25 cellular contexts compared by ENCODE assay signal in the genomic region with DNA sequence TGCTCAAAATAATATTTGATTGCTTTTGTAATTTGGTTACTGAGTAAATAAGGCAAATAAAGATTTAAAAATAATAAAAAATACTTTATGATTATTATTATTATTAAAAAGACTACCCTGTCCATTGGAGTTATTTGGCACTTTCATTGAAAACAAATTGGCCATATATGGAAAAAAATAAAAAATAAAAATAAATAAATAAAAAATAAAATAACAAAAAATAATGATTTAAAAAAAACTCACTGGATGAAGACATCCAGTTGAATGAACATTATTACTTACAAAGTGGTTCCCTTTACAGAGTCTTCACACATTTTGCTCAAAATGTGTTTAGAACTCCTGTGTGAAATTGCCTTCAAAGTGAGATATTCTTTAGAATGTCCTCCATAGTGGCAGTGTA.
"Had no signal": no experiment of that assay in that cellular context is flagged by ENCODE, and none has a peak within 500 bp of the region (broad histone marks: within the 10 kb centered on the region; RNA-seq: fewer than 3 reads in every experiment).

No MANE protein-coding gene starts in this region.

- H3K27ac ChIP-seq: left lung, lower lobe of right lung, ovary, right atrium auricular region, right lobe of liver, stomach, testis, thyroid gland, transverse colon, upper lobe of left lung, vagina had no signal

- H3K9me3 Mint-ChIP-seq: naive thymus-derived CD4-positive, alpha-beta T cell; natural killer cell treated with Interleukin-12 subunit alpha and Interleukin-12 subunit beta and Interleukin-15 and Interleukin-18, amount 100 ng/mL, for 72 hours; stimulated activated naive B cell treated with anti-CD40 and anti-IgM and Interleukin-4, amounts not matched to agents 10 μg/mL and 1 μg/mL and 100 μg/mL, for 72 hours had no signal

- FAIRE-seq: keratinocyte had no signal

- H3K36me3 Mint-ChIP-seq: naive thymus-derived CD4-positive, alpha-beta T cell; natural killer cell treated with Interleukin-12 subunit alpha and Interleukin-12 subunit beta and Interleukin-15 and Interleukin-18, amount 100 ng/mL, for 72 hours; stimulated activated naive B cell treated with anti-CD40 and anti-IgM and Interleukin-4, amounts not matched to agents 10 μg/mL and 1 μg/mL and 100 μg/mL, for 72 hours had no signal

- H3K4me1 Mint-ChIP-seq: naive thymus-derived CD4-positive, alpha-beta T cell; stimulated activated naive B cell treated with anti-CD40 and anti-IgM and Interleukin-4, amounts not matched to agents 10 μg/mL and 1 μg/mL and 100 μg/mL, for 72 hours had no signal

- H3K4me3 ChIP-seq: left lung, lower lobe of right lung, mucosa of descending colon, ovary, right atrium auricular region, right lobe of liver, stomach, testis, thyroid gland, transverse colon, upper lobe of left lung, vagina had no signal

- H3K9me3 ChIP-seq: left lung, lower lobe of right lung, mucosa of descending colon, ovary, right atrium auricular region, right lobe of liver, stomach, testis, thyroid gland, transverse colon, upper lobe of left lung, vagina had no signal

- H3K4me1 ChIP-seq: left lung, lower lobe of right lung, right atrium auricular region, right lobe of liver, testis, thyroid gland, transverse colon, vagina had no signal

- DNase-seq: hippocampal formation; left colon; left lung; lower lobe of right lung; mesenchymal stem cell; mucosa of descending colon; naive thymus-derived CD4-positive, alpha-beta T cell; ovary; right lobe of liver; stimulated activated CD4-positive, alpha-beta T cell treated with anti-CD3 and anti-CD28 coated beads, Interleukin-12 subunit alpha, Interleukin-12 subunit beta, amount 100 ng/mL, for 4 hours; stimulated activated CD4-positive, alpha-beta T cell treated with anti-CD3 and anti-CD28 coated beads, Interleukin-15, amount 100 ng/mL, for 24 hours; stimulated activated CD4-positive, alpha-beta T cell treated with anti-CD3 and anti-CD28 coated beads, Interleukin-2, amount 100 ng/mL, for 24 hours; stimulated activated CD4-positive, alpha-beta T cell treated with anti-CD3 and anti-CD28 coated beads, Interleukin-4, amount 100 ng/mL, for 1 hour; stimulated activated naive B cell treated with anti-CD40 and anti-IgM and Interleukin-4, amounts not matched to agents 10 μg/mL and 1 μg/mL and 100 μg/mL, for 72 hours; stimulated activated naive CD8-positive, alpha-beta T cell treated with anti-CD3 and anti-CD28 coated beads, Interleukin-15, Interleukin-2, amounts not matched to agents 100 U/mL and 50 U/mL, for 24 hours; stomach; testis; thyroid gland; transverse colon; upper lobe of left lung had no signal

- H3K36me3 ChIP-seq: left lung, lower lobe of right lung, ovary, right atrium auricular region, right lobe of liver, stomach, transverse colon, upper lobe of left lung, vagina had no signal

- H3K27me3 ChIP-seq: left lung, ovary, right atrium auricular region, right lobe of liver, stomach, testis, thyroid gland, transverse colon, upper lobe of left lung, vagina had no signal

- H3K27me3 Mint-ChIP-seq: progenitor cell of endocrine pancreas had no signal

- H3K27ac Mint-ChIP-seq: naive thymus-derived CD4-positive, alpha-beta T cell; natural killer cell treated with Interleukin-12 subunit alpha and Interleukin-12 subunit beta and Interleukin-15 and Interleukin-18, amount 100 ng/mL, for 72 hours; progenitor cell of endocrine pancreas; stimulated activated naive B cell treated with anti-CD40 and anti-IgM and Interleukin-4, amounts not matched to agents 10 μg/mL and 1 μg/mL and 100 μg/mL, for 72 hours had no signal

- H3K4me3 Mint-ChIP-seq: naive thymus-derived CD4-positive, alpha-beta T cell; natural killer cell treated with Interleukin-12 subunit alpha and Interleukin-12 subunit beta and Interleukin-15 and Interleukin-18, amount 100 ng/mL, for 72 hours; stimulated activated naive B cell treated with anti-CD40 and anti-IgM and Interleukin-4, amounts not matched to agents 10 μg/mL and 1 μg/mL and 100 μg/mL, for 72 hours had no signal

- ATAC-seq: left lung; lower lobe of right lung; naive thymus-derived CD4-positive, alpha-beta T cell; natural killer cell treated with Interleukin-12 subunit alpha and Interleukin-12 subunit beta and Interleukin-15 and Interleukin-18, amount 100 ng/mL, for 72 hours; stimulated activated naive B cell treated with anti-CD40 and anti-IgM and Interleukin-4, amounts not matched to agents 10 μg/mL and 1 μg/mL and 100 μg/mL, for 72 hours; stimulated activated naive CD8-positive, alpha-beta T cell treated with anti-CD3 and anti-CD28 coated beads, Interleukin-15, Interleukin-2, amounts not matched to agents 100 U/mL and 50 U/mL, for 24 hours had no signal
